In genomic region chr17:50289268-50289667, GRCh38 we compare ENCODE assay signal across 12 cellular contexts. TPM values are rescaled to one million over a fixed set of nuclear protein-coding genes. Genes with fewer than 3 reads are reported as not detected.
DNase-seq lines count a peak whose midpoint lies in the region; ATAC-seq and TF ChIP-seq lines count a peak whose summit lies in the region.
"Had no signal": no experiment of that assay in that cellular context is flagged by ENCODE, and none has a peak within 500 bp of the region (broad histone marks: within the 10 kb centered on the region; RNA-seq: fewer than 3 reads in every experiment).

No MANE protein-coding gene starts in this region.

- H3K4me2 ChIP-seq in SK-N-SH, result peak overlapping the region; percentile 48

- no peaks in the 10 kb centered on the region for H3K9me3 ChIP-seq in SK-N-SH
- no peaks in the 10 kb centered on the region for H3K9me3 ChIP-seq in thyroid gland

- DNase-seq in SK-N-SH (no peak), astrocyte of the cerebellum (ENCODE audit: low read depth) (no peak), iris pigment epithelial cell (ENCODE audit: low read depth) (peak; percentile 47), thyroid gland (no peak)
- DNase-seq in stimulated activated CD4-positive, alpha-beta T cell treated with anti-CD3 and anti-CD28 coated beads, Interleukin-4, amount 100 ng/mL, for 4 hours, result no peak
- DNase-seq: SHP77 treated with DMSO at 0.1 percent for 48 hours; stimulated activated naive CD4-positive, alpha-beta T cell treated with Interleukin-2 at 50 U/mL for 16 hours had no signal

- TF ChIP-seq CTCF in SK-N-SH (IDR thresholded peaks at IDR 0.05) (no peak), astrocyte of the cerebellum (IDR thresholded peaks at IDR 0.05; ENCODE audit: low read depth, low read length, missing control alignments) (no peak), thyroid gland (IDR thresholded peaks at IDR 0.05) (no peak)

- CTCF ChIA-PET in SK-N-SH (lab: Yijun Ruan, JAX), result interaction anchor here (1.1 to 53.3 kb wide), 15 partner anchors 8 to 291 kb away, joined by 3 to 2150 read pairs (median 7); partner anchors contain the start of genes COL1A1, SGCA and TMEM92

- no peak; the same call in 2 of the 3 replicates for ATAC-seq in SK-N-SH treated with all-trans-retinoic acid at 6 μM for 48 hours
- ATAC-seq in HG03159 (IDR thresholded peaks at IDR 0.05; ENCODE audit: unreplicated experiment), result no peak
- ATAC-seq in HG03439 (IDR thresholded peaks at IDR 0.05; ENCODE audit: unreplicated experiment), result no peak

- no peaks in the 10 kb centered on the region for H4K20me1 ChIP-seq in SK-N-SH (ENCODE audit: insufficient read depth)

- no peak for TF ChIP-seq RAD21 in SK-N-SH (IDR thresholded peaks at IDR 0.05; ENCODE audit: low read length)

- no peak for TF ChIP-seq POLR2A in thyroid gland (IDR thresholded peaks at IDR 0.05)

- 86% methylated on average over 3 of the region's 3 CpGs for WGBS in SK-N-SH (ENCODE audit: low lambda C conversion rate)
- WGBS in thyroid gland, 2 donors, result 81 to 83% methylated on average over 3 of the region's 3 CpGs

- peaks cover 25% of the 10 kb centered on the region for H3F3A ChIP-seq in SK-N-SH (replicated peaks; ENCODE audit: insufficient read depth)

- H3K27me3 ChIP-seq in SK-N-SH (ENCODE audit: insufficient read depth) (no peaks in the 10 kb centered on the region), thyroid gland (no peaks in the 10 kb centered on the region)

- peak overlapping the region in 1 of 2 experiments; percentile 18; a peak in 2 of 4 replicates for H3K4me3 ChIP-seq in SK-N-SH (ENCODE audit: low read depth in 2 of 2, low read length in 1 of 2)
- H3K4me3 ChIP-seq in astrocyte of the cerebellum (ENCODE audit: low read depth, low read length), result peak overlapping the region; percentile 34
- no peak overlapping the region for H3K4me3 ChIP-seq in thyroid gland (replicated peaks in 1 of 3)

- POLR2A ChIA-PET in SK-N-SH (lab: Yijun Ruan, JAX), result no interaction called here

- H3K4me1 ChIP-seq in SK-N-SH (ENCODE audit: control insufficient read depth in 1 of 2, insufficient read depth in 2 of 2, low read depth in 1 of 2, low read length in 1 of 2) (peaks cover 0 to 27% of the 10 kb centered on the region in 2 experiments; a peak in 3 of 4 replicates), thyroid gland (peaks cover 0 to 8% of the 10 kb centered on the region in 2 donors)

- peak overlapping the region; percentile 35; the same call in 1 of the 2 replicates for H3K9ac ChIP-seq in SK-N-SH

- no peaks in the 10 kb centered on the region for H3K9me2 ChIP-seq in SK-N-SH

- peaks cover 12% of the 10 kb centered on the region; the same call in 1 of the 2 replicates for H3K79me2 ChIP-seq in SK-N-SH (ENCODE audit: insufficient read depth)

- TF ChIP-seq EP300 in SK-N-SH (IDR thresholded peaks at IDR 0.05; ENCODE audit: borderline replicate concordance in 1 of 2, low read depth in 1 of 2, low read length in 1 of 2), result no peak

- in situ Hi-C loops in astrocyte of the cerebellum (cut with HindIII; ENCODE audit: low sequenced_read_pairs), result no loop called here

- intact Hi-C loops in thyroid gland (cut with DNase I), result no loop called here

- peak overlapping the region in 1 of 2 experiments; percentile 79; a peak in 2 of 4 replicates for H3K27ac ChIP-seq in SK-N-SH (ENCODE audit: low read depth in 2 of 2, low read length in 1 of 2)
- H3K27ac ChIP-seq in thyroid gland, result peak overlapping the region in 2 of 3 donors; percentile 53 to 69
- H3K27ac ChIP-seq: 22Rv1 had no signal

- H3K36me3 ChIP-seq in SK-N-SH (replicated peaks in 1 of 2; ENCODE audit: control insufficient read depth in 1 of 2, insufficient read depth in 2 of 2, low read length in 1 of 2), result no peaks in the 10 kb centered on the region
- no peaks in the 10 kb centered on the region for H3K36me3 ChIP-seq in thyroid gland

- H2AFZ ChIP-seq in SK-N-SH (ENCODE audit: low read depth), result peak overlapping the region; percentile 48

TF ChIP-seq in SK-N-SH, 30 proteins besides CTCF, POLR2A, EP300 and RAD21 (continues in another document):
- TF ChIP-seq ZBTB33 (IDR thresholded peaks at IDR 0.05; ENCODE audit: borderline replicate concordance, low read depth) (no peak), SIN3A (IDR thresholded peaks at IDR 0.05; ENCODE audit: borderline replicate concordance, low read depth, low read length) (no peak), TCF12 (IDR thresholded peaks at IDR 0.05) (no peak), GABPA (IDR thresholded peaks at IDR 0.05; ENCODE audit: low read depth) (no peak), EZH2phosphoT487 (IDR thresholded peaks at IDR 0.05; ENCODE audit: borderline replicate concordance, low read depth) (no peak), NRF1 (IDR thresholded peaks at IDR 0.05; ENCODE audit: low read depth, low read length) (no peak), IRF3 (IDR thresholded peaks at IDR 0.05; ENCODE audit: low read depth, low read length) (no peak)

TF ChIP-seq in SK-N-SH treated with all-trans-retinoic acid at 6 μM for 48 hours, 23 proteins besides CTCF, POLR2A, EP300 and RAD21:
- TF ChIP-seq TOX (CRISPR knock-in tag; IDR thresholded peaks at IDR 0.05; ENCODE audit: borderline replicate concordance) (no peak), ZC3H10 (CRISPR knock-in tag; IDR thresholded peaks at IDR 0.05) (no peak)

RNA-seq across cellular contexts. Expression of gene TMEM92, which starts 15.0 kb away (rescaled TPM):
- polyA plus RNA-seq in SK-N-SH (2012; rRNA removed), result 0.28 and 0.46 TPM in 2 replicates
- 0.06 and 0.16 TPM in 2 replicates for polyA plus RNA-seq in SK-N-SH (2012; cell fraction: cytosol; rRNA removed)
- polyA plus RNA-seq in SK-N-SH (2012; cell fraction: nucleus; rRNA removed), result 0.15 and 0.20 TPM in 2 replicates
- total RNA-seq in thyroid gland, result not detected
- total RNA-seq: activated CD8-positive, alpha-beta memory T cell treated with anti-CD3 and anti-CD28 coated beads for 36 hours had no signal

RNA-seq across cellular contexts. Expression of gene XYLT2, which starts 56.7 kb away (rescaled TPM):
- polyA plus RNA-seq in SK-N-SH (2012; rRNA removed), result 26.5 and 28.4 TPM in 2 replicates
- polyA plus RNA-seq in SK-N-SH (2012; cell fraction: cytosol; rRNA removed), result 8.5 and 14.2 TPM in 2 replicates
- polyA plus RNA-seq in SK-N-SH (2012; cell fraction: nucleus; rRNA removed), result 52.8 and 55.8 TPM in 2 replicates
- total RNA-seq in thyroid gland, result 10 to 100 TPM; 22.4 to 33.4 (median 28.8) TPM
